Comparison of ENCODE assay signal across 1 cellular context in the genomic region with DNA sequence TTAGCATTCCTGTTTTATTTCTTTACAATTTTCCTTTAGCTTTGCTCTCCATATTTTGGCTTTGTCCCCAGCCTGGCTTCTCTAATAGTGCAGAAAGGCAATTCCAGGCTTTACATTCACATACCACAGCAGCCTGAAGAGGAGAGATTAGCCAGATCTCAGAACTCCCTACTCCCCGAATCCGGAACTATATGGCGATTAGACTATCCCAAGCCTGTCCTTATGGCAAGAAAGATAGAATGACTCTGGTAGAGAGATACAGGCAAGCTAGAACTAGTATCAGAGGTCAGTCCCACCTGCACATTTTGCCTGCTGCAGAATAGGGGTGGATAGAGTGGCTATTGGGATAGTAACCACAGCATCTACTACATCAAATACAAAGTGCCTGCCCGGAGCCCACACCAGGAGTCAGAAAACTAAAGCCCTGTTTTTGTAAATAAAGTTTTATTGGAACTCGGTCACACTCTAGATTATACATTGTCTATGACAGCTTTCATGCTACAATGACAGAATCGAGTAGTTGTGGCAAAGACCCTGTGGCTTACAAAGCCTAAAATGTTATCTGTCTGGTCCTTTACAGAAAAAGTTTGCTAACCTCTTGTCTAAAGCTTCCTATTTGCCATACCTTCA.
TF ChIP-seq lines count a peak whose summit lies in the region.

No MANE protein-coding gene starts in this region.

TF ChIP-seq in HepG2, 621 proteins besides CTCF, POLR2A, EP300 and RAD21:
- TF ChIP-seq SOX5 (CRISPR knock-in tag; IDR thresholded peaks at IDR 0.05; ENCODE audit: borderline replicate concordance) (no peak), FOXO1 (CRISPR knock-in tag; IDR thresholded peaks at IDR 0.05) (no peak), ZBTB40 (IDR thresholded peaks at IDR 0.05) (no peak), ZBTB40 (CRISPR knock-in tag; IDR thresholded peaks at IDR 0.05) (peak; percentile 84; the same call in 1 of the 2 replicates)
